ENCODE assay signal across 25 cellular contexts in the genomic region with DNA sequence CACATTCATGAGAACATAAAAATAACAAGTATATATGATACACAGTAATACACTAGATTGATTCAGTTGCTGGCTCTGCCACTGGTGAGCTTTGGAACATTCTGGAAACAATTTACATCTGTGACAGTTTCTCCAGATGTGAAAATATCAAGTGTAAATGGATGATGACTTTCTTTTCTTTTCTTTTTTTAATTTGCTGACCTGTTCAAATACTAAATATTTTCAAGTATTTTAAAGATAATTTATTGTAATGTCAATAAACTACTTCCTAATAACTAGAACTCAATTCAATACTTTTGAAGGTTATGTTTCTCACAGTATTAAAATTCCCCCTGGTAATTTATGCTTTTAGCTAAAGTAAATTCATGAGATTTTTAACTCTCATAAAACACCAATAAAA.
DNase-seq lines count a peak whose midpoint lies in the region; ATAC-seq, FAIRE-seq and TF ChIP-seq lines count a peak whose summit lies in the region.
"Had no signal": no experiment of that assay in that cellular context is flagged by ENCODE, and none has a peak within 500 bp of the region (broad histone marks: within the 10 kb centered on the region; RNA-seq: fewer than 3 reads in every experiment).

No MANE protein-coding gene starts in this region.

- H3K56ac ChIP-seq in IMR-90 (ENCODE audit: extremely low read depth, insufficient read depth, low read length), result no peak overlapping the region

- H3K27ac ChIP-seq in HepG2 (ENCODE audit: extremely low read length, insufficient read depth, low read length) (no peak overlapping the region), right lobe of liver (no peak overlapping the region), IMR-90 (ENCODE audit: insufficient read depth, low read length) (no peak overlapping the region), sigmoid colon (no peak overlapping the region)
- H3K27ac ChIP-seq: 22Rv1, BLaER1 had no signal

- no peak overlapping the region for H2AFZ ChIP-seq in HepG2 (ENCODE audit: low read length)
- H2AFZ ChIP-seq in IMR-90 (replicated peaks; ENCODE audit: low read length, poor library complexity), result no peak overlapping the region

- H3K4me3 ChIP-seq in HepG2 (replicated peaks in 1 of 3; ENCODE audit: insufficient read depth in 1 of 3, low read depth in 2 of 3, low read length in 3 of 3), result no peak overlapping the region
- H3K4me3 ChIP-seq in right lobe of liver, result no peak overlapping the region
- H3K4me3 ChIP-seq in IMR-90 (ENCODE audit: insufficient read depth, low read depth, low read length), result no peak overlapping the region
- H3K4me3 ChIP-seq in sigmoid colon, result no peak overlapping the region
- H3K4me3 ChIP-seq: BLaER1 had no signal

- H3K14ac ChIP-seq in IMR-90 (replicated peaks; ENCODE audit: low read depth, low read length), result no peak overlapping the region

- dilution Hi-C loops in IMR-90 (cut with HindIII; ENCODE audit: low sequenced_read_pairs, unreplicated experiment), result no loop called here

- H3K4ac ChIP-seq in IMR-90 (ENCODE audit: low read depth, low read length), result no peak overlapping the region

- H4K20me1 ChIP-seq in HepG2 (ENCODE audit: insufficient read depth, low read length) (no peaks in the 10 kb centered on the region), IMR-90 (ENCODE audit: insufficient read depth, low read length) (no peaks in the 10 kb centered on the region)
- H4K20me1 ChIP-seq: BLaER1 had no signal

- no peaks in the 10 kb centered on the region for H3K79me1 ChIP-seq in IMR-90 (ENCODE audit: low read depth in 1 of 2, low read length in 2 of 2)

- H3K18ac ChIP-seq in IMR-90 (ENCODE audit: low read depth, low read length), result no peak overlapping the region

- no peak overlapping the region for H2BK20ac ChIP-seq in IMR-90 (ENCODE audit: low read depth, low read length)

- H3K4me2 ChIP-seq in HepG2 (ENCODE audit: low read depth, low read length) (no peak overlapping the region), IMR-90 (ENCODE audit: low read depth, low read length) (no peak overlapping the region)
- H3K4me2 ChIP-seq: BLaER1 had no signal

- POLR2A ChIA-PET in HepG2 (lab: Yijun Ruan, JAX) (no interaction called here), IMR-90 (lab: Charles Lee; ENCODE audit: unreplicated experiment) (no interaction called here)

- H3K9me3 ChIP-seq in HepG2 (ENCODE audit: low read length), result no peaks in the 10 kb centered on the region; the same call in 1 of the 2 replicates
- H3K9me3 ChIP-seq in right lobe of liver, result no peaks in the 10 kb centered on the region
- H3K9me3 ChIP-seq in IMR-90 (ENCODE audit: control insufficient read depth, insufficient read depth, low read length), result no peaks in the 10 kb centered on the region
- no peaks in the 10 kb centered on the region for H3K9me3 ChIP-seq in sigmoid colon
- H3K9me3 ChIP-seq: BE2C, BLaER1 had no signal

- H4K5ac ChIP-seq in IMR-90 (ENCODE audit: low read depth, low read length), result no peak overlapping the region

- TF ChIP-seq CTCF in HepG2 (CRISPR knock-in tag; IDR thresholded peaks at IDR 0.05) (no peak), right lobe of liver (IDR thresholded peaks at IDR 0.05) (no peak), IMR-90 (conservative IDR thresholded peaks at IDR 0.05; ENCODE audit: low read depth, low read length) (no peak), sigmoid colon (IDR thresholded peaks at IDR 0.05) (no peak)

- H3K23ac ChIP-seq in IMR-90 (ENCODE audit: low read depth, low read length), result no peak overlapping the region

- TF ChIP-seq EP300 in HepG2 (IDR thresholded peaks at IDR 0.05; ENCODE audit: low read depth in 2 of 2, low read length in 2 of 2), result no peak
- TF ChIP-seq EP300 in HepG2 (CRISPR knock-in tag; IDR thresholded peaks at IDR 0.05; ENCODE audit: borderline replicate concordance), result no peak
- TF ChIP-seq EP300 in sigmoid colon (IDR thresholded peaks at IDR 0.05), result no peak

- CTCF ChIA-PET in HepG2 (lab: Yijun Ruan, JAX; ENCODE audit: low intra/inter-chr PET ratio, low total read pairs), result no interaction called here
- CTCF ChIA-PET in IMR-90 (lab: Yijun Ruan, JAX), result no interaction called here

- TF ChIP-seq POLR2A in HepG2 (IDR thresholded peaks at IDR 0.05; ENCODE audit: insufficient read depth in 1 of 2, low read depth in 2 of 2, low read length in 2 of 2), result no peak
- TF ChIP-seq POLR2A in right lobe of liver (IDR thresholded peaks at IDR 0.05), result no peak
- TF ChIP-seq POLR2A in IMR-90 (IDR thresholded peaks at IDR 0.05; ENCODE audit: low read depth, low read length), result no peak
- no peak for TF ChIP-seq POLR2A in sigmoid colon (IDR thresholded peaks at IDR 0.05)

- no peak overlapping the region for H2BK15ac ChIP-seq in IMR-90 (ENCODE audit: low read depth, low read length)

- intact Hi-C loops in HepG2 (cut with micrococcal nuclease; ENCODE audit: unreplicated experiment), result no loop called here
- intact Hi-C loops in right lobe of liver (cut with DNase I), result no loop called here
- intact Hi-C loops in IMR-90 (cut with micrococcal nuclease), result no loop called here
- intact Hi-C loops in sigmoid colon (cut with DNase I), result no loop called here

- H2AK5ac ChIP-seq in IMR-90 (ENCODE audit: low read depth, low read length), result no peak overlapping the region

- BruUV-seq in HepG2 (replicated peaks; lab: Mats Ljungman, UMichigan) (no TSS peak), IMR-90 (replicated peaks; lab: Mats Ljungman, UMichigan) (no TSS peak)

- no peaks in the 10 kb centered on the region for H3K79me2 ChIP-seq in HepG2 (ENCODE audit: insufficient read depth, low read length)

- H3K27me3 ChIP-seq in HepG2 (ENCODE audit: control insufficient read depth in 1 of 2, insufficient read depth in 2 of 2, low read length in 2 of 2), result no peaks in the 10 kb centered on the region
- no peaks in the 10 kb centered on the region for H3K27me3 ChIP-seq in right lobe of liver
- H3K27me3 ChIP-seq in IMR-90 (ENCODE audit: control insufficient read depth, insufficient read depth, low read length), result no peaks in the 10 kb centered on the region
- H3K27me3 ChIP-seq in sigmoid colon, result no peaks in the 10 kb centered on the region
- H3K27me3 ChIP-seq: BE2C, BLaER1 had no signal

- DNase-seq in HepG2 (ENCODE audit: low spot score), result no peak
- no peak for DNase-seq in right lobe of liver
- no peak for DNase-seq in IMR-90
- no peak for DNase-seq in sigmoid colon
- DNase-seq: ACHN; BE2C; C1 segment of cervical spinal cord; CD4-positive, alpha-beta memory T cell; CD4-positive, CD25-positive, alpha-beta regulatory T cell; CD8-positive, alpha-beta memory T cell; COR-L47; DMS 273 treated with DMSO at 0.1 percent for 48 hours; DMS153; DMS53; DMS79; DND-41; EL; GF-D8 had no signal

- no peak overlapping the region for H4K8ac ChIP-seq in IMR-90 (ENCODE audit: low read depth in 2 of 2, low read length in 2 of 2)

- FAIRE-seq in HepG2 (lab: Jason Lieb, UNC) (no peak), endometrium (lab: Jason Lieb, UNC) (peak; percentile 18)
- FAIRE-seq: GM12891, GM19239 had no signal

- TF ChIP-seq RAD21 in HepG2 (CRISPR knock-in tag; IDR thresholded peaks at IDR 0.05) (no peak), IMR-90 (IDR thresholded peaks at IDR 0.05; ENCODE audit: low read length) (no peak)

- no peak overlapping the region for H2AK9ac ChIP-seq in IMR-90 (replicated peaks; ENCODE audit: low read depth, low read length, poor library complexity)

- H3K4me1 ChIP-seq in HepG2 (ENCODE audit: insufficient read depth, low read length) (no peaks in the 10 kb centered on the region), right lobe of liver (no peaks in the 10 kb centered on the region), IMR-90 (ENCODE audit: control insufficient read depth, insufficient read depth, low read length) (no peaks in the 10 kb centered on the region), sigmoid colon (no peaks in the 10 kb centered on the region)
- H3K4me1 ChIP-seq: BLaER1 had no signal

- in situ Hi-C loops in HepG2 (cut with HindIII; ENCODE audit: extremely low pct_ligation_motif_present, low pct_unique_long_range_greater_than_20kb) (no loop called here), IMR-90 (cut with MboI; ENCODE audit: low sequenced_read_pairs) (no loop called here)

- H3K9ac ChIP-seq in HepG2 (ENCODE audit: insufficient read depth, low read depth, low read length) (no peak overlapping the region), IMR-90 (ENCODE audit: low read depth, low read length) (no peak overlapping the region)
- H3K9ac ChIP-seq: BLaER1 had no signal

- no peak overlapping the region for H2BK5ac ChIP-seq in IMR-90 (ENCODE audit: low read depth, low read length, poor library complexity, severe bottlenecking)

- no peaks in the 10 kb centered on the region for H3K9me1 ChIP-seq in IMR-90 (ENCODE audit: insufficient read depth, low read length)

- no peak overlapping the region for H4K91ac ChIP-seq in IMR-90 (ENCODE audit: insufficient read depth, low read depth, low read length)

- no peak overlapping the region for H2BK120ac ChIP-seq in IMR-90 (ENCODE audit: low read depth, low read length)

- H3K36me3 ChIP-seq in HepG2 (replicated peaks in 1 of 2; ENCODE audit: control insufficient read depth in 1 of 2, insufficient read depth in 2 of 2, low read length in 2 of 2), result no peaks in the 10 kb centered on the region
- H3K36me3 ChIP-seq in right lobe of liver, result no peaks in the 10 kb centered on the region
- H3K36me3 ChIP-seq in IMR-90 (ENCODE audit: control insufficient read depth, insufficient read depth, low read length), result no peaks in the 10 kb centered on the region
- no peaks in the 10 kb centered on the region for H3K36me3 ChIP-seq in sigmoid colon
- H3K36me3 ChIP-seq: BE2C, BLaER1 had no signal

- ATAC-seq in HepG2 (no peak), right lobe of liver (no peak), IMR-90 (ENCODE audit: low read depth) (no peak), GM19455 (IDR thresholded peaks at IDR 0.05; ENCODE audit: unreplicated experiment) (no peak), HG02981 (IDR thresholded peaks at IDR 0.05; ENCODE audit: unreplicated experiment) (no peak)

TF ChIP-seq in HepG2, 621 proteins besides CTCF, POLR2A, EP300 and RAD21 (continues in another document):
- TF ChIP-seq U2AF2 (IDR thresholded peaks at IDR 0.05; ENCODE audit: low read depth, low read length) (no peak), YEATS4 (CRISPR knock-in tag; IDR thresholded peaks at IDR 0.05; ENCODE audit: borderline replicate concordance) (no peak)

TF ChIP-seq in IMR-90, 13 proteins besides CTCF, POLR2A, EP300 and RAD21:
- TF ChIP-seq CHD1 (IDR thresholded peaks at IDR 0.05; ENCODE audit: low read depth, low read length), result no peak
- TF ChIP-seq MAFK (IDR thresholded peaks at IDR 0.05; ENCODE audit: low read depth, low read length), result peak; percentile 32
- TF ChIP-seq CEBPB (IDR thresholded peaks at IDR 0.05; ENCODE audit: low read depth, low read length), result no peak
- TF ChIP-seq RFX5 (IDR thresholded peaks at IDR 0.05; ENCODE audit: low read depth, low read length), result no peak
TF ChIP-seq in IMR-90: peak in this region for 1.
